ENCODE assay signal across 31 cellular contexts in the genomic region with DNA sequence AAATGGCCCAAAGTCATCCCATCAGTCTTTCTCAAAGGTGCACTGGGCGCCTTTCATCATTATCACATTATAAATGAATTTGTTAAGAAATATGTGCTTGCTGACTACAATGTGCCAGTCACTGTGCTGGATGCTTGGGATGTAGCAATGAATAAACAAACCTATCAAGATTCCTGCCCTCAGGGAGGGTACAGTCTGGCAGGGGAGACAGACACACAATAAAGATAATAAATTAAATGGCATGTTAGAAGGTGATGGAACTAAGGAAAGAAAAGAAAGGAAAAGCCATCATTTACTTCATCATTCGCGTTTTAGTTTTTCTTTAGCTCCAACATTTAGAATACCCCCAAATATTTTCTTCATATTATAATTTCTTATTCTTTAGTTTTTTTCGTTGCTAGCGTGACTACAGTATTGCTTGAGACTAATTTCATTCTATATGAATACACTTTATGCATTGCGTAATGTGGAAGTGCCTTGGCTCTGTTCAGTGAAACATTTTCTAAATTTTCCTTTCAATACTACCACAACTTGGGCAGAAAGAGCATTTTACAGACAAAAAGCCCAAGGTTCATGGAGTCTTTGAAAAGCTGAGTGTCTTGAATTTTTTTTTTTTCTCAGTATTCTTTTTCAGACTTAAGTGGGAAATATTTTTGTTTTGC.
"Had no signal": no experiment of that assay in that cellular context is flagged by ENCODE, and none has a peak within 500 bp of the region (broad histone marks: within the 10 kb centered on the region; RNA-seq: fewer than 3 reads in every experiment).

No MANE protein-coding gene starts in this region.

- H3K36me3 ChIP-seq: adrenal gland, breast epithelium, MG63, WERI-Rb-1 had no signal

- H3K9me3 Mint-ChIP-seq: activated CD8-positive, alpha-beta T cell treated with anti-CD3 and anti-CD28 coated beads for 36 hours; activated naive CD4-positive, alpha-beta T cell treated with anti-CD3 and anti-CD28 coated beads, Interleukin-2, amount 50 U/mL, for 24 hours; activated naive CD8-positive, alpha-beta T cell treated with anti-CD3 and anti-CD28 coated beads, Interleukin-2, amount 10 ng/mL, durations not matched to agents 7 days and 5 days; activated T-cell treated with anti-CD3 and anti-CD28 coated beads, Interleukin-2, amount 50 U/mL, for 24 hours; activated T-helper 2 cell treated with anti-CD3 and anti-CD28 coated beads, Interferon-gamma antibody, Interleukin-2, Interleukin-4, amounts not matched to agents 10 μg/mL and 5 μg/mL and 100 μg/mL, durations not matched to agents 14 hours and 24 hours and 36 hours had no signal

- FAIRE-seq: astrocyte had no signal

- H3K27ac ChIP-seq: adrenal gland, breast epithelium, WERI-Rb-1 had no signal

- H3K4me1 ChIP-seq: adrenal gland, breast epithelium had no signal

- H3K4me1 Mint-ChIP-seq: activated naive CD4-positive, alpha-beta T cell treated with anti-CD3 and anti-CD28 coated beads, Interleukin-2, amount 50 U/mL, for 24 hours; activated naive CD8-positive, alpha-beta T cell treated with anti-CD3 and anti-CD28 coated beads, Interleukin-2, amount 10 ng/mL, durations not matched to agents 7 days and 5 days had no signal

- H3K4me3 ChIP-seq: adrenal gland, body of pancreas, breast epithelium, MG63 had no signal

- H3K27me3 ChIP-seq: adrenal gland, body of pancreas, breast epithelium, MG63 had no signal

- H3K27ac Mint-ChIP-seq: activated CD8-positive, alpha-beta T cell treated with anti-CD3 and anti-CD28 coated beads for 36 hours; activated naive CD4-positive, alpha-beta T cell treated with anti-CD3 and anti-CD28 coated beads, Interleukin-2, amount 50 U/mL, for 24 hours; activated naive CD8-positive, alpha-beta T cell treated with anti-CD3 and anti-CD28 coated beads, Interleukin-2, amount 10 ng/mL, durations not matched to agents 7 days and 5 days; activated T-cell treated with anti-CD3 and anti-CD28 coated beads, Interleukin-2, amount 50 U/mL, for 24 hours; activated T-helper 2 cell treated with anti-CD3 and anti-CD28 coated beads, Interferon-gamma antibody, Interleukin-2, Interleukin-4, amounts not matched to agents 10 μg/mL and 5 μg/mL and 100 μg/mL, durations not matched to agents 14 hours and 24 hours and 36 hours had no signal

- ATAC-seq: activated CD8-positive, alpha-beta T cell treated with anti-CD3 and anti-CD28 coated beads for 36 hours; Panc1; SK-N-SH treated with all-trans-retinoic acid at 6 μM for 48 hours had no signal

- H3K9me3 ChIP-seq: adrenal gland, body of pancreas, breast epithelium, MG63 had no signal

- H3K4me3 Mint-ChIP-seq: activated CD8-positive, alpha-beta T cell treated with anti-CD3 and anti-CD28 coated beads for 36 hours; activated naive CD4-positive, alpha-beta T cell treated with anti-CD3 and anti-CD28 coated beads, Interleukin-2, amount 50 U/mL, for 24 hours; activated naive CD8-positive, alpha-beta T cell treated with anti-CD3 and anti-CD28 coated beads, Interleukin-2, amount 10 ng/mL, durations not matched to agents 7 days and 5 days; activated T-cell treated with anti-CD3 and anti-CD28 coated beads, Interleukin-2, amount 50 U/mL, for 24 hours had no signal

- H3K36me3 Mint-ChIP-seq: activated naive CD4-positive, alpha-beta T cell treated with anti-CD3 and anti-CD28 coated beads, Interleukin-2, amount 50 U/mL, for 24 hours; activated naive CD8-positive, alpha-beta T cell treated with anti-CD3 and anti-CD28 coated beads, Interleukin-2, amount 10 ng/mL, durations not matched to agents 7 days and 5 days had no signal

- DNase-seq: activated CD4-positive, alpha-beta T cell treated with anti-CD3 and anti-CD28 coated beads for 1 hour; activated CD4-positive, alpha-beta T cell treated with anti-CD3 and anti-CD28 coated beads for 48 hours; activated CD4-positive, CD25-positive, alpha-beta regulatory T cell; activated CD8-positive, alpha-beta T cell treated with anti-CD3 and anti-CD28 coated beads for 36 hours; activated gamma-delta T cell; activated naive CD4-positive, alpha-beta T cell treated with Interleukin-2 at 50 U/mL for 16 hours; activated naive CD8-positive, alpha-beta T cell treated with anti-CD3 and anti-CD28 coated beads, Interleukin-2, amount 10 ng/mL, durations not matched to agents 7 days and 5 days; activated T-cell treated with anti-CD3 and anti-CD28 coated beads, Interleukin-2, amount 50 U/mL, for 24 hours; adrenal gland; cerebellar nuclear complex; KG1; MG63; NCI-H1048; NCI-H1436; NCI-H1694; NCI-H1930; NCI-H226; NCI-H446 treated with DMSO at 0.1 percent for 48 hours; SHP77; SW 1271; T-helper 1 cell; T-helper 2 cell; T-helper 9 cell; WERI-Rb-1 had no signal
